Comparison of ENCODE assay signal across 8 cellular contexts in the genomic region with DNA sequence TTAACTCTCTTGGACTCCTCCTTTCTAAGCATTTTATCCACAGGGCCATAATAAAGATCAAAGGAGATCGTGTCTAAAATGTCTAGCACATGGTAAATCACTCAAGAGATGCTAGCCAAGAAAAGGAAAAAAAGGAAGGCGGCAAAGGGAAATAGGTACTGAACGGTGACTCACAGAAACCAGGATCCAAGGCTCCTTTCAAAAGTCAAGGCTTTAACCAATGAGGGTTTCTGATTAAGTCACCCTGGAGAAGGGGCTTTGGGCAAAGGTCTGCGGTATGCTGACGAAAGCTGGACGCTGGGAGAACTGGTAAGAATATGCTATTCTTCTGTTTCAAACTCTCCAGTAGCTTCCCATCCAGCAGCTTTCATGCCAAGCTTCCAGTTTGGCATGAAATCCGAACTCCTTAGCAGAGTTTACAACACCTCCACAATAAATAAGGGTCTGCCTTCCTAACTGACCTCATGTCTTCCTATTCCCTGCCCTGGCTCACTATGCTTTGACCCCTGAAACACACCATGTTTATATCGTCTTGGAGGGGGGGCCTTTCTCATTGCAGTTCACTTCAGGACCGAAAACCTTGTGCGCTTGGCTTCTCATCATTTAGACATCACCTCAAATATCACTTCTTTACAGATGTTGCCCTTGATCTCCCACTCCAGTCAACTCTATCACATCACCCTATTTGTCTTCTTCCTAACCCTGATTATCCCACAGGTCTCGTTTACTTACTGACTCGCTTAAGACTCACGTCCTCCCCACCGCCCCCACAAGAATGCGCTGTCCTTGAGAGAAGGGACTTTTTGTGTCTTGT. TPM values are rescaled to one million over a fixed set of nuclear protein-coding genes. Genes with fewer than 3 reads are reported as not detected.
DNase-seq lines count a peak whose midpoint lies in the region; ATAC-seq and TF ChIP-seq lines count a peak whose summit lies in the region.

No MANE protein-coding gene starts in this region.

- peak; percentile 37 for DNase-seq in AG04449 (ENCODE audit: low read depth, low spot score)
- DNase-seq in NCI-H226 = peak; percentile 19
- DNase-seq in activated T-cell treated with anti-CD3 and anti-CD28 coated beads for 1 hour (ENCODE audit: low read depth) = peak; percentile 44
- DNase-seq in fibroblast of gingiva (ENCODE audit: low read depth) = peak; percentile 40
- DNase-seq in thoracic aorta (ENCODE audit: low spot score) = peak; percentile 30
- no peak for DNase-seq in T1000 (lab: John Stamatoyannopoulos, UW)

- H3K27me3 ChIP-seq in neuron (ENCODE audit: insufficient read depth, low read length) = no peaks in the 10 kb centered on the region
- H3K27me3 ChIP-seq in thoracic aorta (replicated peaks; ENCODE audit: insufficient read depth) = no peaks in the 10 kb centered on the region

- peaks cover 21% of the 10 kb centered on the region for H3K36me3 ChIP-seq in neuron (ENCODE audit: insufficient read depth, low read length)
- H3K36me3 ChIP-seq in thoracic aorta = peaks cover 7% of the 10 kb centered on the region

- CTCF ChIA-PET in AG04449 (lab: Yijun Ruan, JAX) = interaction anchor here (0.7 to 3.2 kb wide), 10 partner anchors 9 to 359 kb away, joined by 3 to 16 read pairs (median 4); no protein-coding TSS in a partner anchor

- H3K9me3 ChIP-seq in neuron (ENCODE audit: low read length) (no peaks in the 10 kb centered on the region), thoracic aorta (no peaks in the 10 kb centered on the region)

- H3K4me3 ChIP-seq in AG04449 (ENCODE audit: low read depth, low read length) = peak overlapping the region; percentile 85
- H3K4me3 ChIP-seq in neuron (ENCODE audit: low read length) = peak overlapping the region; percentile 65
- H3K4me3 ChIP-seq in thoracic aorta = peak overlapping the region; percentile 87

- POLR2A ChIA-PET in AG04449 (lab: Yijun Ruan, JAX) = interaction anchor here (2.3 kb wide), 1 partner anchor 8 kb away, joined by 7 read pairs; no protein-coding TSS in a partner anchor

- ATAC-seq in GM19395 (IDR thresholded peaks at IDR 0.05; ENCODE audit: unreplicated experiment) = peak; percentile 28
- ATAC-seq in thoracic aorta (ENCODE audit: insufficient number of reproducible peaks, low FRiP score, low read depth) = no peak

- no peak for TF ChIP-seq CTCF in AG04449 (IDR thresholded peaks at IDR 0.05; ENCODE audit: insufficient read depth, low read length, missing control alignments)
- no peak for TF ChIP-seq CTCF in thoracic aorta (IDR thresholded peaks at IDR 0.05)

- peak overlapping the region; percentile 81 for H2AFZ ChIP-seq in neuron (ENCODE audit: low read depth, low read length)

- H3K27ac ChIP-seq in thoracic aorta = peak overlapping the region; percentile 40 to 71

- H3K4me1 ChIP-seq in neuron (ENCODE audit: insufficient read depth, low read length) (peaks cover 17% of the 10 kb centered on the region), thoracic aorta (ENCODE audit: control insufficient read depth in 1 of 2, low read depth in 2 of 2) (peaks cover 12 to 20% of the 10 kb centered on the region in 2 donors)

RNA-seq across cellular contexts. Expression of a gene that starts 0.9 kb away (rescaled TPM):
- total RNA-seq in thoracic aorta = 10 to 100 TPM; 11.9 to 13.0 TPM

RNA-seq across cellular contexts. Expression of a gene that starts 7.0 kb away (rescaled TPM):
- 10 to 100 TPM; 30.3 to 47.9 TPM for total RNA-seq in thoracic aorta

RNA-seq across cellular contexts. Expression of a gene that starts 49.4 kb away (rescaled TPM):
- 10 to 100 TPM; 29.5 to 33.2 TPM for total RNA-seq in thoracic aorta
